1 cellular context compared by ENCODE assay signal in genomic region chr5:71587709-71588532, GRCh38.
TF ChIP-seq lines count a peak whose summit lies in the region.

No MANE protein-coding gene starts in this region.

TF ChIP-seq in SK-N-SH, 30 proteins besides CTCF, POLR2A, EP300 and RAD21 (continued from another document):
- TF ChIP-seq IRF3 (IDR thresholded peaks at IDR 0.05; ENCODE audit: low read depth, low read length) (no peak), GATA2 (CRISPR knock-in tag; IDR thresholded peaks at IDR 0.05) (no peak), RFX5 (IDR thresholded peaks at IDR 0.05; ENCODE audit: low read length) (no peak), ELF1 (IDR thresholded peaks at IDR 0.05) (no peak), NFIC (IDR thresholded peaks at IDR 0.05; ENCODE audit: borderline replicate concordance) (no peak), RCOR1 (IDR thresholded peaks at IDR 0.05; ENCODE audit: low read length) (no peak), MXI1 (IDR thresholded peaks at IDR 0.05; ENCODE audit: low read depth, low read length) (no peak)
